ENCODE assay signal across 35 cellular contexts in the genomic region with DNA sequence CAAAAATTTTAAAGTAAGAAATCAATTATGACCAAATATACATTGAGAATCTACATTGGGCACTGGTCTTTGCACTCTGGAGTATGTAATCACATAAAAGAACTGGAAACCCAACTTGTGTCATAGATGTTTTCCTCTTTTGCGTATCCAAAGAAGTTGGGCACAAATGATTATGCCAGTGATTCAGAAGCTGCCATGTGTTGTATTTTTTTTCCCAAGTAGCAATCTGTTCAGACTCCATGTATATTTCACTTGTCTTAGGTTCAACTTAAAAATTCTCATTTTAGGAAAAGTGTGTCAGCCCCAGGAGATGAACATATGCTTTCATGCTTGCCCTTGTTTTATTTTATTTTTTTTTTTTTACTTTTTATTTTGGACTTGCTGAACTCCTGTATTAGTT.
"Had no signal": no experiment of that assay in that cellular context is flagged by ENCODE, and none has a peak within 500 bp of the region (broad histone marks: within the 10 kb centered on the region; RNA-seq: fewer than 3 reads in every experiment).

No MANE protein-coding gene starts in this region.

- H3K27me3 ChIP-seq: MG63 had no signal

- H3K36me3 ChIP-seq: MG63 had no signal

- DNase-seq: Karpas-422, Kasumi-1, MG63, MM.1S, MV-4-11, NCI-H1048, NCI-H1092, NCI-H1092 treated with DMSO at 0.1 percent for 48 hours, NCI-H1105, NCI-H1105 treated with DMSO at 0.1 percent for 48 hours, NCI-H1417, NCI-H1417 treated with DMSO at 0.1 percent for 48 hours, NCI-H1436, NCI-H1436 treated with DMSO at 0.1 percent for 48 hours, NCI-H146, NCI-H1694, NCI-H1694 treated with DMSO at 0.1 percent for 48 hours, NCI-H187, NCI-H187 treated with DMSO at 0.1 percent for 48 hours, NCI-H1930, NCI-H2029, NCI-H2029 treated with DMSO at 0.1 percent for 48 hours, NCI-H2081, NCI-H2081 treated with DMSO at 0.1 percent for 48 hours, NCI-H2107, NCI-H2171, NCI-H2171 treated with DMSO at 0.1 percent for 48 hours, NCI-H2227 treated with DMSO at 0.1 percent for 48 hours, NCI-H226, NCI-H345, NCI-H446, NCI-H446 treated with DMSO at 0.1 percent for 48 hours, NCI-H510A, NCI-H510A treated with DMSO at 0.1 percent for 48 hours had no signal

- H3K9ac ChIP-seq: KMS-11 had no signal

- H3K4me3 ChIP-seq: MG63 had no signal

- H3K9me3 ChIP-seq: MG63 had no signal

- H3K27ac ChIP-seq: KMS-11 had no signal
